Comparison of ENCODE assay signal across 8 cellular contexts in the genomic region with DNA sequence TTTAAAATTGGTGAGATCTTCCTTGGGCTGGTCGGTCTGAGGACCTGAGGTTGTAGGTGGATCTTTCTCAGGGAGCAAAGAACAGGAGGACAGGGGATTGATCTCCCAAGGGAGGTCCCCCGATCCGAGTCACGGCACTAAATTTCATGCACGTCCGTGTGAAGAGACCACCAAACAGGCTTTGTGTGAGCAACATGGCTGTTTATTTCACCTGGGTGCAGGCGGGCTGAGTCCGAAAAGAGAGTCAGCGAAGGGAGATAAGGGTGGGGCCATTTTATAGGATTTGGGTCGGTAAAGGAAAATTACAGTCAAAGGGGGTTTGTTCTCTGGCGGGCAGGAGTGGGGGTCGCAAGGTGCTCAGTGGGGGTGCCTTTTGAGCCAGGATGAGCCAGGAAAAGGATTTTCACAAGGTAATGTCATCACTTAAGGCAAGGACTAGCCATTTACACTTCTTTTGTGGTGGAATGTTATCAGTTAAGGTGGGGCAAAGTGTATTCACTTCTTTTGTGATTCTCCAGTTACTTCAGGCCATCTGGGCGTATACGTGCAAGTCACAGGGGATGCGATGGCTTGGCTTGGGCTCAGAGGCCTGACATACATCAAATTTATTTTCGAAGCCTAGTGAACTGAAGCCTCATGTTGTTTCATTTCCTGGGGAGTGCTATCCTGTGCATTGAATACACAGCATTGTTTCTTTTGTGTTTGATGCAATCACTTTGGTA.
DNase-seq lines count a peak whose midpoint lies in the region; TF ChIP-seq lines count a peak whose summit lies in the region.
"Not testable (repeated sequence)": the region's sequence is repeated elsewhere in the genome, so short reads cannot be mapped to it uniquely, and the experiment has no call there.

No MANE protein-coding gene starts in this region.

- not testable (repeated sequence) for H3K79me1 ChIP-seq in mesendoderm (ENCODE audit: low read length)

- H2BK15ac ChIP-seq in mesendoderm (replicated peaks; ENCODE audit: low read depth) = peak overlapping the region; percentile 36

- H3K23ac ChIP-seq in mesendoderm (ENCODE audit: low read length) = not testable (repeated sequence)

- H3K27ac Mint-ChIP-seq in glutamatergic neuron (ENCODE audit: unreplicated experiment) = not testable (repeated sequence)
- peak overlapping the region; percentile 52 for H3K27ac Mint-ChIP-seq in type B pancreatic cell

- peak overlapping the region; percentile 16 for H2AFZ ChIP-seq in neuron (ENCODE audit: low read depth, low read length)

- H3K9ac ChIP-seq in HUES64 (ENCODE audit: low read depth, low read length) (peak overlapping the region; percentile 95), mesendoderm (ENCODE audit: low read length) (peak overlapping the region; percentile 55)

- H3K27me3 Mint-ChIP-seq in glutamatergic neuron (ENCODE audit: unreplicated experiment) = peaks cover 11% of the 10 kb centered on the region
- H3K27me3 Mint-ChIP-seq in type B pancreatic cell = peaks cover 68% of the 10 kb centered on the region

- WGBS in HUES64 = 2% methylated on average over 16 of the region's 16 CpGs
- WGBS in mesendoderm (ENCODE audit: extremely low coverage, insufficient coverage, low lambda C conversion rate) = no CpG with 5 or more reads among the region's 16 CpGs

- H4K5ac ChIP-seq in mesendoderm (ENCODE audit: low read length) = not testable (repeated sequence)

- H3K4me2 ChIP-seq in mesendoderm (ENCODE audit: low read length) = not testable (repeated sequence)

- not testable (repeated sequence) for DNase-seq in H7; glutamatergic neuron; type B pancreatic cell (ENCODE audit: extremely low spot score, unreplicated experiment)
- peak; percentile 36 for DNase-seq in mesendoderm

- H3K4me3 Mint-ChIP-seq in glutamatergic neuron (ENCODE audit: unreplicated experiment) = peak overlapping the region; percentile 71
- H3K4me3 Mint-ChIP-seq in type B pancreatic cell = not testable (repeated sequence)

- not testable (repeated sequence) for TF ChIP-seq CTCF in glutamatergic neuron (IDR thresholded peaks at IDR 0.05; ENCODE audit: partially characterized antibody, unreplicated experiment); type B pancreatic cell (conservative IDR thresholded peaks at IDR 0.05)

- peak overlapping the region; percentile 98 for H3K27ac ChIP-seq in HUES64 (ENCODE audit: low read depth, low read length)
- H3K27ac ChIP-seq in cingulate gyrus (ENCODE audit: low read depth, low read length) = peak overlapping the region; percentile 41
- H3K27ac ChIP-seq in mesendoderm (ENCODE audit: low read depth, low read length) = not testable (repeated sequence)

- not testable (repeated sequence) for H3K36me3 Mint-ChIP-seq in glutamatergic neuron (ENCODE audit: unreplicated experiment)
- peaks cover 14% of the 10 kb centered on the region for H3K36me3 Mint-ChIP-seq in type B pancreatic cell

- not testable (repeated sequence) for H4K8ac ChIP-seq in mesendoderm (ENCODE audit: low read depth, low read length)

- H3K36me3 ChIP-seq in H7 (replicated peaks; ENCODE audit: control insufficient read depth, insufficient read depth, low read length); mesendoderm (ENCODE audit: control insufficient read depth, insufficient read depth, low read length); neuron (ENCODE audit: insufficient read depth, low read length): not testable (repeated sequence)
- peaks cover 11% of the 10 kb centered on the region; the same call in 1 of the 2 replicates for H3K36me3 ChIP-seq in HUES64 (ENCODE audit: insufficient read depth, low read length)

- peaks cover 51% of the 10 kb centered on the region for H3K4me1 ChIP-seq in HUES64 (ENCODE audit: insufficient read depth, low read length)
- not testable (repeated sequence) for H3K4me1 ChIP-seq in mesendoderm (ENCODE audit: control insufficient read depth, low read depth, low read length); neuron (ENCODE audit: insufficient read depth, low read length)

- H3K9me3 Mint-ChIP-seq in glutamatergic neuron (ENCODE audit: unreplicated experiment); type B pancreatic cell: not testable (repeated sequence)

- not testable (repeated sequence) for H3K9me3 ChIP-seq in HUES64 (ENCODE audit: insufficient read depth, low read depth, low read length); neuron (ENCODE audit: low read length)

- not testable (repeated sequence) for H2AK5ac ChIP-seq in mesendoderm (ENCODE audit: low read length)

- not testable (repeated sequence) for H3K4me1 Mint-ChIP-seq in glutamatergic neuron (ENCODE audit: low read depth, unreplicated experiment); type B pancreatic cell (ENCODE audit: unreplicated experiment)

- not testable (repeated sequence) for H3K79me2 ChIP-seq in mesendoderm (ENCODE audit: control insufficient read depth, insufficient read depth, low read length)

- not testable (repeated sequence) for H3K18ac ChIP-seq in mesendoderm (ENCODE audit: low read length)

- H3K4me3 ChIP-seq in H7 (ENCODE audit: insufficient read depth, low read depth, low read length) (peak overlapping the region; percentile 57), HUES64 (ENCODE audit: low read length) (peak overlapping the region; percentile 81), iPS-11a (ENCODE audit: low read depth, low read length) (peak overlapping the region; percentile 61)
- not testable (repeated sequence) for H3K4me3 ChIP-seq in mesendoderm (ENCODE audit: low read length); neuron (ENCODE audit: low read length)

- peak overlapping the region; percentile 80 for H3K56ac ChIP-seq in mesendoderm (ENCODE audit: low read length)

- H3K4ac ChIP-seq in mesendoderm (ENCODE audit: low read depth, low read length) = not testable (repeated sequence)

- H2BK5ac ChIP-seq in mesendoderm (ENCODE audit: low read length) = not testable (repeated sequence)

- H2BK120ac ChIP-seq in mesendoderm (ENCODE audit: low read depth, low read length) = not testable (repeated sequence)

- H3K27me3 ChIP-seq in H7 (ENCODE audit: control insufficient read depth, insufficient read depth, low read length) (peaks cover 19% of the 10 kb centered on the region), HUES64 (ENCODE audit: insufficient read depth, low read length) (peaks cover 48% of the 10 kb centered on the region)
- H3K27me3 ChIP-seq in mesendoderm (ENCODE audit: insufficient read depth, low read length, poor library complexity); neuron (ENCODE audit: insufficient read depth, low read length): not testable (repeated sequence)
